ENCODE assay signal across 8 cellular contexts in genomic region chr5:15013654-15014463, GRCh38.
DNase-seq lines count a peak whose midpoint lies in the region; ATAC-seq and TF ChIP-seq lines count a peak whose summit lies in the region.

No MANE protein-coding gene starts in this region.

- TF ChIP-seq CTCF in breast epithelium (IDR thresholded peaks at IDR 0.05) = peak; percentile 72 to 78 (median 77)
- peak; percentile 50 for TF ChIP-seq CTCF in kidney epithelial cell (IDR thresholded peaks at IDR 0.05; ENCODE audit: insufficient read depth, low read length, poor library complexity, severe bottlenecking)
- TF ChIP-seq CTCF in tibial nerve (IDR thresholded peaks at IDR 0.05) = peak; percentile 47 to 79 (median 64)

- CTCF ChIA-PET in activated naive CD4-positive, alpha-beta T cell treated with anti-CD3 and anti-CD28 coated beads, Interleukin-2, amount 10 ng/mL, durations not matched to agents 7 days and 5 days (lab: Charles Lee) = interaction anchor here (0.6 to 3.0 kb wide), 13 partner anchors 9 to 649 kb away, joined by 3 to 13 read pairs (median 3); no protein-coding TSS in a partner anchor

- H3K4me1 Mint-ChIP-seq in activated naive CD4-positive, alpha-beta T cell treated with anti-CD3 and anti-CD28 coated beads, Interleukin-2, amount 10 ng/mL, durations not matched to agents 7 days and 5 days = no peaks in the 10 kb centered on the region

- H3K27ac Mint-ChIP-seq in activated naive CD4-positive, alpha-beta T cell treated with anti-CD3 and anti-CD28 coated beads, Interleukin-2, amount 50 U/mL, for 72 hours = no peak overlapping the region
- no peak overlapping the region for H3K27ac Mint-ChIP-seq in activated naive CD4-positive, alpha-beta T cell treated with anti-CD3 and anti-CD28 coated beads, Interleukin-2, amount 10 ng/mL, durations not matched to agents 7 days and 5 days

- peaks cover 6% of the 10 kb centered on the region for H3K27me3 Mint-ChIP-seq in activated naive CD4-positive, alpha-beta T cell treated with anti-CD3 and anti-CD28 coated beads, Interleukin-2, amount 10 ng/mL, durations not matched to agents 7 days and 5 days

- intact Hi-C loops in breast epithelium (cut with DNase I; ENCODE audit: low total_unique reads) = loop anchor here (5.0 kb wide), 1 partner anchor 287 kb away; no protein-coding TSS in a partner anchor

- H3K36me3 ChIP-seq in breast epithelium (no peaks in the 10 kb centered on the region), kidney epithelial cell (ENCODE audit: control insufficient read depth, insufficient read depth, low read length) (no peaks in the 10 kb centered on the region), tibial nerve (no peaks in the 10 kb centered on the region)

- no peak overlapping the region for H3K27ac ChIP-seq in breast epithelium
- H3K27ac ChIP-seq in tibial nerve = peak overlapping the region in 1 of 4 donors; percentile 16

- TF ChIP-seq POLR2A in breast epithelium (IDR thresholded peaks at IDR 0.05) (no peak), tibial nerve (IDR thresholded peaks at IDR 0.05) (no peak)

- H3K4me3 ChIP-seq in breast epithelium (no peak overlapping the region), kidney epithelial cell (ENCODE audit: low read depth, low read length) (no peak overlapping the region), tibial nerve (no peak overlapping the region)

- no peak overlapping the region for H3K4me3 Mint-ChIP-seq in activated naive CD4-positive, alpha-beta T cell treated with anti-CD3 and anti-CD28 coated beads, Interleukin-2, amount 10 ng/mL, durations not matched to agents 7 days and 5 days

- peak; percentile 61 to 73 for ATAC-seq in activated naive CD4-positive, alpha-beta T cell treated with anti-CD3 and anti-CD28 coated beads, Interleukin-2, amount 50 U/mL, for 72 hours
- peak; percentile 81 for ATAC-seq in HG03460 (IDR thresholded peaks at IDR 0.05; ENCODE audit: unreplicated experiment)

- no peaks in the 10 kb centered on the region for H3K9me3 ChIP-seq in breast epithelium
- H3K9me3 ChIP-seq in tibial nerve = no peaks in the 10 kb centered on the region

- TF ChIP-seq EP300 in tibial nerve (IDR thresholded peaks at IDR 0.05) = no peak

- WGBS in tibial nerve, 2 donors = 43 to 45% methylated on average over 3 of the region's 3 CpGs

- DNase-seq in activated naive CD4-positive, alpha-beta T cell treated with anti-CD3 and anti-CD28 coated beads, Interleukin-2, amount 50 U/mL, for 72 hours (ENCODE audit: low spot score in 2 of 2) = no peak
- no peak for DNase-seq in activated naive CD4-positive, alpha-beta T cell treated with anti-CD3 and anti-CD28 coated beads, Interleukin-2, amount 10 ng/mL, durations not matched to agents 7 days and 5 days
- DNase-seq in NCI-H69 (lab: John Stamatoyannopoulos, UW) = peak; percentile 82
- DNase-seq in breast epithelium (ENCODE audit: low spot score in 2 of 2) = no peak
- peak; percentile 21 for DNase-seq in kidney epithelial cell (ENCODE audit: low read depth)
- peak in 1 of 2 donors; percentile 68 for DNase-seq in tibial nerve (ENCODE audit: low spot score in 2 of 2)
- DNase-seq in activated CD8-positive, alpha-beta memory T cell treated with anti-CD3 and anti-CD28 coated beads, Interleukin-2, amount 50 U/mL, for 48 hours = no peak

- H3K27me3 ChIP-seq in breast epithelium (no peaks in the 10 kb centered on the region), kidney epithelial cell (ENCODE audit: control insufficient read depth, insufficient read depth, low read length) (no peaks in the 10 kb centered on the region), tibial nerve (no peaks in the 10 kb centered on the region)

- peaks cover 5 to 14% of the 10 kb centered on the region in 2 donors for H3K36me3 Mint-ChIP-seq in activated naive CD4-positive, alpha-beta T cell treated with anti-CD3 and anti-CD28 coated beads, Interleukin-2, amount 50 U/mL, for 72 hours
- H3K36me3 Mint-ChIP-seq in activated naive CD4-positive, alpha-beta T cell treated with anti-CD3 and anti-CD28 coated beads, Interleukin-2, amount 10 ng/mL, durations not matched to agents 7 days and 5 days = no peaks in the 10 kb centered on the region

- peaks cover 4 to 11% of the 10 kb centered on the region in 2 donors for H3K9me3 Mint-ChIP-seq in activated naive CD4-positive, alpha-beta T cell treated with anti-CD3 and anti-CD28 coated beads, Interleukin-2, amount 50 U/mL, for 72 hours
- no peaks in the 10 kb centered on the region for H3K9me3 Mint-ChIP-seq in activated naive CD4-positive, alpha-beta T cell treated with anti-CD3 and anti-CD28 coated beads, Interleukin-2, amount 10 ng/mL, durations not matched to agents 7 days and 5 days

- H3K4me1 ChIP-seq in breast epithelium (peaks cover 5 to 11% of the 10 kb centered on the region in 2 donors), tibial nerve (peaks cover 0 to 20% (median 10%) of the 10 kb centered on the region in 4 donors)

Comparison
In these comparisons a context has a peak if more than half of its experiments do, and no peak if none do; other contexts are left out.
1. DNase-seq: peak in NCI-H69 (single experiment) and kidney epithelial cell (single experiment); none in activated naive CD4-positive, alpha-beta T cell treated with anti-CD3 and anti-CD28 coated beads, Interleukin-2, amount 50 U/mL, for 72 hours (0 of 2), activated naive CD4-positive, alpha-beta T cell treated with anti-CD3 and anti-CD28 coated beads, Interleukin-2, amount 10 ng/mL, durations not matched to agents 7 days and 5 days (single experiment), breast epithelium (0 of 2) and activated CD8-positive, alpha-beta memory T cell treated with anti-CD3 and anti-CD28 coated beads, Interleukin-2, amount 50 U/mL, for 48 hours (single experiment).
2. Peak in every context shown above with its lines, with median percentiles within 50 percentile points of each other: CTCF ChIP-seq.